25 cellular contexts compared by ENCODE assay signal in the genomic region with DNA sequence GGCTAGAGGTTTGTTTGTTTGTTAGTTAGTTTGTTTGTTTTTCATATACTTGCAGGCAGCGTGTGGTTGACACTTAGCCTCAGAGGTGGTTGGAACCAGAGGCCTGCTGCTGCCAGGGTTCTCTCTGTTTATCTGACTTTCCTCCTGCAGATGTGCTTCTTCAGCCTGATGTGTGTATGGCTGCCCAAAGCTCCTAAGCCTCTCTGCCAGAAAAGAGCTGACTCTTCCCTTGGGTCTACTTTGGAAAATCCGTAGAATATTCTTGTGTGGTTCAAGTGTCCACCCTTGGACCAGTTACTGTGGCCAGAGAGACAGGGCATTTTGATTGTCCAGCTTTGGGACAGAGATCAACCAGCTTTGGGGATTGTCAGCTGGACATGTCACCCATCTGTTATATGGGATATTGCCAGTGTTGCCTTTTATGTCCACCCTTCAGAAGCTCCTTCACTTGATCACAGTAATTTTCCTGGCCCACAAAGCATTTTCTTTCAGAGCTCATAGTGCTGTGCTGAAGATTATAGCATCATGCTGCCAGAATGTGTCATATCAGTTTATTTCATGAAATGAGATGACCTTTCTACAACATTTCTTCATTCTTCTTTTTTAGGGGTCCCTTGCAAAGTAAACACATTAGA.
A peak's percentile ranks its signal among the peaks of the same experiment; 100 is the strongest.
DNase-seq lines count a peak whose midpoint lies in the region; ATAC-seq and TF ChIP-seq lines count a peak whose summit lies in the region.
"Had no signal": no experiment of that assay in that cellular context is flagged by ENCODE, and none has a peak within 500 bp of the region (broad histone marks: within the 10 kb centered on the region; RNA-seq: fewer than 3 reads in every experiment).

No MANE protein-coding gene starts in this region.

- intact Hi-C loops in OCI-LY7 (cut with micrococcal nuclease; ENCODE audit: unreplicated experiment), result no loop called here

- no peaks in the 10 kb centered on the region for H4K20me1 ChIP-seq in neural progenitor cell (ENCODE audit: low read depth)
- no peaks in the 10 kb centered on the region for H4K20me1 ChIP-seq in OCI-LY7 (ENCODE audit: insufficient read depth, low read length)

- POLR2A ChIA-PET in OCI-LY7 (lab: Charles Lee), result no interaction called here

- no peak overlapping the region for H3K4me2 ChIP-seq in neural progenitor cell
- no peak overlapping the region for H3K4me2 ChIP-seq in OCI-LY7 (ENCODE audit: low read length)

- no peaks in the 10 kb centered on the region for H3K27me3 ChIP-seq in adipocyte (replicated peaks; ENCODE audit: control insufficient read depth, insufficient read depth, low read length)
- H3K27me3 ChIP-seq in cardiac muscle cell, result no peaks in the 10 kb centered on the region
- no peaks in the 10 kb centered on the region for H3K27me3 ChIP-seq in neural progenitor cell
- no peaks in the 10 kb centered on the region for H3K27me3 ChIP-seq in thymus (ENCODE audit: control insufficient read depth, insufficient read depth)
- H3K27me3 ChIP-seq: left lung, Peyer's patch, vagina had no signal

- DNase-seq in adipocyte (ENCODE audit: low read depth) (no peak), cardiac muscle cell (ENCODE audit: low read depth in 1 of 2, low spot score in 1 of 2) (no peak), neural progenitor cell (ENCODE audit: low spot score) (no peak), OCI-LY7 (ENCODE audit: low spot score) (no peak)
- no peak for DNase-seq in stimulated activated naive CD8-positive, alpha-beta T cell treated with anti-CD3 and anti-CD28 coated beads, Interleukin-15, Interleukin-2, amounts not matched to agents 100 U/mL and 50 U/mL, for 24 hours
- no peak for DNase-seq in activated T-cell treated with anti-CD3 and anti-CD28 coated beads, Interleukin-2, amount 50 U/mL, for 48 hours
- DNase-seq: activated CD8-positive, alpha-beta memory T cell treated with anti-CD3 and anti-CD28 coated beads for 24 hours; amygdala; Caco-2; GDM1; left lung; NCI-H1694 treated with DMSO at 0.1 percent for 48 hours; NCI-H510A treated with DMSO at 0.1 percent for 48 hours; nephron progenitor cell; Peyer's patch; stimulated activated CD4-positive, alpha-beta T cell treated with anti-CD3 and anti-CD28 coated beads, Interleukin-4, amount 100 ng/mL, for 1 hour; stimulated activated CD8-positive, alpha-beta memory T cell treated with anti-CD3 and anti-CD28 coated beads, Interleukin-4, amount 100 ng/mL, for 48 hours; WERI-Rb-1 had no signal

- H3K27ac ChIP-seq in cardiac muscle cell (peak overlapping the region; percentile 80), neural progenitor cell (no peak overlapping the region), thymus (ENCODE audit: low read depth) (peak overlapping the region; percentile 31), OCI-LY7 (ENCODE audit: low read depth, low read length, poor library complexity, severe bottlenecking) (no peak overlapping the region)
- H3K27ac ChIP-seq: vagina, WERI-Rb-1 had no signal

- H3K4me3 ChIP-seq in adipocyte (ENCODE audit: low read length), result peak overlapping the region; percentile 35
- H3K4me3 ChIP-seq in cardiac muscle cell, result no peak overlapping the region
- no peak overlapping the region for H3K4me3 ChIP-seq in neural progenitor cell
- H3K4me3 ChIP-seq in thymus (ENCODE audit: low read length), result no peak overlapping the region
- no peak overlapping the region for H3K4me3 ChIP-seq in OCI-LY7 (ENCODE audit: low read depth, low read length, poor library complexity, severe bottlenecking)
- H3K4me3 ChIP-seq: HAP-1, left lung, Peyer's patch, vagina had no signal

- H3K36me3 Mint-ChIP-seq in neural progenitor cell, result peaks cover 11% of the 10 kb centered on the region

- 65% methylated on average over 2 of the region's 2 CpGs for WGBS in thymus

- no TSS peak for BruUV-seq in OCI-LY7 (replicated peaks; lab: Mats Ljungman, UMichigan)

- no peak for TF ChIP-seq CTCF in cardiac muscle cell (IDR thresholded peaks at IDR 0.05; ENCODE audit: low read depth, low read length)
- no peak for TF ChIP-seq CTCF in neural progenitor cell (IDR thresholded peaks at IDR 0.05)
- TF ChIP-seq CTCF in OCI-LY7 (conservative IDR thresholded peaks at IDR 0.05; ENCODE audit: low read length), result no peak

- no peaks in the 10 kb centered on the region for H3K9me2 ChIP-seq in OCI-LY7 (ENCODE audit: insufficient read depth, low read length)

- no peaks in the 10 kb centered on the region for H3F3A ChIP-seq in neural progenitor cell (ENCODE audit: low read depth)

- H3K9me3 ChIP-seq in adipocyte (ENCODE audit: control insufficient read depth, low read length) (no peaks in the 10 kb centered on the region), cardiac muscle cell (ENCODE audit: low read depth) (no peaks in the 10 kb centered on the region), neural progenitor cell (ENCODE audit: low read depth) (no peaks in the 10 kb centered on the region), thymus (ENCODE audit: control insufficient read depth) (no peaks in the 10 kb centered on the region), OCI-LY7 (ENCODE audit: low read length) (no peaks in the 10 kb centered on the region)
- H3K9me3 ChIP-seq: Caco-2, Peyer's patch, vagina had no signal

- no peak for ATAC-seq in GM19452 (IDR thresholded peaks at IDR 0.05; ENCODE audit: unreplicated experiment)
- no peak for ATAC-seq in stimulated activated naive CD8-positive, alpha-beta T cell treated with anti-CD3 and anti-CD28 coated beads, Interleukin-15, Interleukin-2, amounts not matched to agents 100 U/mL and 50 U/mL, for 24 hours
- ATAC-seq: activated T-helper 17 cell treated with anti-CD3 and anti-CD28 coated beads, Interleukin-2, amount 50 U/mL, for 72 hours; esophagus mucosa had no signal

- no peaks in the 10 kb centered on the region for H3K27me3 Mint-ChIP-seq in neural progenitor cell (ENCODE audit: insufficient read depth, low read depth)
- H3K27me3 Mint-ChIP-seq: activated T-helper 17 cell treated with anti-CD3 and anti-CD28 coated beads, Interleukin-2, amount 50 U/mL, for 72 hours; dendritic cell treated with granulocyte-macrophage colony-stimulating factor and Interleukin-4, amounts not matched to agents 40 ng/mL and 50 ng/mL, for 4 days had no signal

- H2AFZ ChIP-seq in neural progenitor cell (replicated peaks) (no peak overlapping the region), OCI-LY7 (ENCODE audit: low read length) (no peak overlapping the region)

- peaks cover 15% of the 10 kb centered on the region for H3K4me1 Mint-ChIP-seq in neural progenitor cell
- H3K4me1 Mint-ChIP-seq: activated T-helper 17 cell treated with anti-CD3 and anti-CD28 coated beads, Interleukin-2, amount 50 U/mL, for 72 hours had no signal

- CTCF ChIA-PET in OCI-LY7 (lab: Charles Lee; ENCODE audit: unreplicated experiment), result no interaction called here

- H3K9me3 Mint-ChIP-seq in neural progenitor cell, result peaks cover 3% of the 10 kb centered on the region
- H3K9me3 Mint-ChIP-seq: activated T-helper 17 cell treated with anti-CD3 and anti-CD28 coated beads, Interleukin-2, amount 50 U/mL, for 72 hours had no signal

- H3K36me3 ChIP-seq in adipocyte (ENCODE audit: control insufficient read depth, insufficient read depth, low read length, severe bottlenecking) (no peaks in the 10 kb centered on the region), cardiac muscle cell (no peaks in the 10 kb centered on the region), neural progenitor cell (no peaks in the 10 kb centered on the region), thymus (ENCODE audit: control insufficient read depth, insufficient read depth) (no peaks in the 10 kb centered on the region), OCI-LY7 (ENCODE audit: insufficient read depth, low read length) (no peaks in the 10 kb centered on the region)
- H3K36me3 ChIP-seq: HAP-1, left lung, vagina, WERI-Rb-1 had no signal

- H3K4me3 Mint-ChIP-seq in neural progenitor cell, result no peak overlapping the region
- H3K4me3 Mint-ChIP-seq: activated T-helper 17 cell treated with anti-CD3 and anti-CD28 coated beads, Interleukin-2, amount 50 U/mL, for 72 hours; dendritic cell treated with granulocyte-macrophage colony-stimulating factor and Interleukin-4, amounts not matched to agents 40 ng/mL and 50 ng/mL, for 4 days; nephron progenitor cell had no signal

- H3K9ac ChIP-seq in adipocyte (ENCODE audit: low read length) (peak overlapping the region; percentile 32), neural progenitor cell (no peak overlapping the region)

- H3K79me2 ChIP-seq in neural progenitor cell (ENCODE audit: low read depth) (no peaks in the 10 kb centered on the region), OCI-LY7 (ENCODE audit: insufficient read depth, low read depth, low read length) (no peaks in the 10 kb centered on the region)

- H3K27ac Mint-ChIP-seq in neural progenitor cell, result peak overlapping the region; percentile 50
- H3K27ac Mint-ChIP-seq: activated T-helper 17 cell treated with anti-CD3 and anti-CD28 coated beads, Interleukin-2, amount 50 U/mL, for 72 hours; dendritic cell treated with granulocyte-macrophage colony-stimulating factor and Interleukin-4, amounts not matched to agents 40 ng/mL and 50 ng/mL, for 4 days; nephron progenitor cell had no signal

- H3K4me1 ChIP-seq in adipocyte (ENCODE audit: control insufficient read depth, insufficient read depth, low read length) (peaks cover 14% of the 10 kb centered on the region), cardiac muscle cell (ENCODE audit: low read depth) (peaks cover 26% of the 10 kb centered on the region), neural progenitor cell (no peaks in the 10 kb centered on the region), thymus (ENCODE audit: control insufficient read depth, insufficient read depth, low read length) (no peaks in the 10 kb centered on the region), OCI-LY7 (ENCODE audit: insufficient read depth, low read length, poor library complexity, severe bottlenecking) (no peaks in the 10 kb centered on the region)
- H3K4me1 ChIP-seq: Caco-2, left lung, Peyer's patch had no signal

Comparison
In these comparisons a context has a peak if more than half of its experiments do, and no peak if none do; other contexts are left out.
1. H3K27ac ChIP-seq: peak in cardiac muscle cell (single experiment) and thymus (single experiment); none in neural progenitor cell (single experiment) and OCI-LY7 (single experiment).